ENCODE assay signal across 8 cellular contexts in genomic region chr12:76879710-76880025, GRCh38. TPM values are rescaled to one million over a fixed set of nuclear protein-coding genes. Genes with fewer than 3 reads are reported as not detected.
A peak's percentile ranks its signal among the peaks of the same experiment; 100 is the strongest.
DNase-seq lines count a peak whose midpoint lies in the region; ATAC-seq, FAIRE-seq and TF ChIP-seq lines count a peak whose summit lies in the region.

No MANE protein-coding gene starts in this region.

- DNase-seq in Panc1 (ENCODE audit: low read depth, low spot score) (no peak), epithelial cell of proximal tubule (ENCODE audit: low read depth) (no peak), ovary (no peak), NCI-H1417 treated with DMSO at 0.1 percent for 48 hours (lab: John Stamatoyannopoulos, UW) (no peak), RCC 7860 (ENCODE audit: low spot score) (no peak), sciatic nerve (ENCODE audit: low spot score) (no peak), dermis blood vessel endothelial cell (no peak)

- TF ChIP-seq POLR2A in ovary (IDR thresholded peaks at IDR 0.05) = no peak

- peaks cover 64% of the 10 kb centered on the region for H3K27me3 ChIP-seq in DOHH2 (ENCODE audit: control insufficient read depth, low read length)
- H3K27me3 ChIP-seq in Panc1 (ENCODE audit: control insufficient read depth, insufficient read depth, low read length) = peaks cover 11% of the 10 kb centered on the region
- H3K27me3 ChIP-seq in ovary = no peaks in the 10 kb centered on the region

- intact Hi-C loops in Panc1 (cut with micrococcal nuclease; ENCODE audit: unreplicated experiment) = no loop called here
- intact Hi-C loops in ovary (cut with DNase I) = loop anchor here in 1 of 4 donors (10.0 kb wide), 1 partner anchor 115 kb away; the partner anchor contains the start of gene ZDHHC17
- intact Hi-C loops in sciatic nerve (cut with DNase I) = no loop called here

- peaks cover 4% of the 10 kb centered on the region; the same call in 1 of the 2 replicates for H3F3A ChIP-seq in DOHH2 (ENCODE audit: control insufficient read depth, insufficient read depth)

- H3K9me2 ChIP-seq in DOHH2 (replicated peaks; ENCODE audit: control insufficient read depth, low read length) = no peaks in the 10 kb centered on the region

- H3K27ac ChIP-seq in DOHH2 (ENCODE audit: low read depth, low read length) (no peak overlapping the region), Panc1 (ENCODE audit: low read length) (peak overlapping the region; percentile 70), ovary (peak overlapping the region; percentile 13 to 82)

- in situ Hi-C loops in Panc1 (cut with HindIII; ENCODE audit: low pct_unique_long_range_greater_than_20kb, low sequenced_read_pairs) = no loop called here

- H3K4me3 ChIP-seq in DOHH2 (ENCODE audit: low read length) = peak overlapping the region; percentile 75
- H3K4me3 ChIP-seq in Panc1 (ENCODE audit: low read depth in 2 of 2, low read length in 2 of 2) = peak overlapping the region; percentile 69 to 83
- peak overlapping the region; percentile 75 for H3K4me3 ChIP-seq in epithelial cell of proximal tubule (ENCODE audit: low read depth, low read length)
- H3K4me3 ChIP-seq in ovary = peak overlapping the region; percentile 88

- no peaks in the 10 kb centered on the region for H3K79me2 ChIP-seq in DOHH2 (ENCODE audit: control insufficient read depth, low read length)

- peaks cover 13% of the 10 kb centered on the region for H3K4me1 ChIP-seq in DOHH2 (ENCODE audit: control insufficient read depth, low read length)
- H3K4me1 ChIP-seq in Panc1 (ENCODE audit: control insufficient read depth, insufficient read depth, low read length) = peaks cover 10% of the 10 kb centered on the region
- no peaks in the 10 kb centered on the region for H3K4me1 ChIP-seq in ovary (ENCODE audit: insufficient read depth)

- peak overlapping the region; percentile 72 for H3K4me2 ChIP-seq in DOHH2 (ENCODE audit: low read length)

- ATAC-seq in Panc1 = no peak
- ATAC-seq in sciatic nerve = no peak

- CTCF ChIA-PET in Panc1 (lab: Charles Lee) = interaction anchor here (1.1 kb wide), 1 partner anchor 131 kb away, joined by 3 read pairs; no protein-coding TSS in a partner anchor

- no peaks in the 10 kb centered on the region for H4K20me1 ChIP-seq in DOHH2 (ENCODE audit: control insufficient read depth, insufficient read depth, low read depth, low read length)

- BruUV-seq in Panc1 (replicated peaks; lab: Mats Ljungman, UMichigan) = no TSS peak

- POLR2A ChIA-PET in Panc1 (lab: Charles Lee) = no interaction called here

- no peak for TF ChIP-seq CTCF in DOHH2 (IDR thresholded peaks at IDR 0.05; ENCODE audit: low read depth, low read length, poor library complexity, severe bottlenecking)
- no peak; the same call in 1 of the 2 replicates for TF ChIP-seq CTCF in Panc1 (IDR thresholded peaks at IDR 0.05)
- no peak for TF ChIP-seq CTCF in epithelial cell of proximal tubule (conservative IDR thresholded peaks at IDR 0.05; ENCODE audit: low read depth, low read length)
- peak in 1 of 3 donors; percentile 16 for TF ChIP-seq CTCF in ovary (IDR thresholded peaks at IDR 0.05)

- 22 to 38% (median 25%) methylated on average over 6 of the region's 6 CpGs for WGBS in ovary, 3 donors

- no peak for FAIRE-seq in RCC 7860 (lab: Jason Lieb, UNC)

- TF ChIP-seq EP300 in ovary (IDR thresholded peaks at IDR 0.05) = no peak

- H3K36me3 ChIP-seq in DOHH2 (ENCODE audit: control insufficient read depth, low read length) (no peaks in the 10 kb centered on the region), Panc1 (ENCODE audit: control insufficient read depth, insufficient read depth, low read length) (peaks cover 4% of the 10 kb centered on the region; the same call in 1 of the 2 replicates), ovary (no peaks in the 10 kb centered on the region)

- H3K9me3 ChIP-seq in DOHH2 (ENCODE audit: control insufficient read depth, insufficient read depth, low read length) (no peaks in the 10 kb centered on the region), Panc1 (ENCODE audit: control insufficient read depth, insufficient read depth, low read depth, low read length) (no peaks in the 10 kb centered on the region), ovary (no peaks in the 10 kb centered on the region)

RNA-seq across cellular contexts. Expression of gene CSRP2, which starts 0.8 kb away (rescaled TPM):
- 7.8 TPM for total RNA-seq in Panc1 (2021; ENCODE audit: unreplicated experiment)
- 7.2 TPM for polyA plus RNA-seq in Panc1 (2012; ENCODE audit: insufficient read length)
- total RNA-seq in epithelial cell of proximal tubule = 67.1 and 119 TPM in 2 replicates
- 10 to 100 TPM in 6 of 7 donors, 1 to 10 TPM in 1; 7.8 to 22.3 (median 11.8) TPM for total RNA-seq in ovary
- polyA plus RNA-seq in ovary = 10 to 100 TPM; 48.2 to 64.5 TPM
- total RNA-seq in sciatic nerve = 28.8 TPM
- total RNA-seq in dermis blood vessel endothelial cell = 21.0 and 22.8 TPM in 2 replicates
